Comparison of ENCODE assay signal across 1 cellular context in the genomic region with DNA sequence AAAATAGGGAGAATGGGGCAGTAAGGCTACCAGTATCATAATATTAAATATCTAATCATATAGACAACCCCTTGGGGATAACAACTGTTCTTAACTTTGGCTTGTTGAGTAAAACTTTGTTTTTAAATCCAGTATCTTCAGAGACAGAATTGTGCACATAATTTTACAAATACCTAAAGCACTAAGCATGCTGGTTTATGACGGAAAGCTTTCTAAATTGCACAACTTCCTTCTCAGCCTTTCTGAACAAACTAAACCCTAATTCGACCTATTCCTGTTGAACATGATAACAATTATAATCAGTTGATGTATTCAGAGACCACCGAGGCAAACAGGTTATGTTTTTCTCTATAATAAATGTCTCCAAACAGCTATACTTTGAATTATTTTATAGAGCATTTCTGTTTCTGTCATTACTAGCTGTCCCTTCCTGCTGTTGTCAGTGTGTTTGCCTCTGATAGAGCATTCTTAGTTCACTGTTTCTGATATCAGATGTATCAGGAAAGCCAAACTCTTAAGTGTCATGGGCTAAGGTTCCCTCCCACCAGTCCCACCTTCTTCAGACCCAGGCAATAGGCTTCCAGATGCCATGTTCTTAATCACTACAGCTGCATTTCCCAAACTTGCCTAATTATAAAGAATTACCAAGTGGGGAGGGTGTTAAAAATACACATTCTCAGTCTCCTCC.
TF ChIP-seq lines count a peak whose summit lies in the region.

No MANE protein-coding gene starts in this region.

TF ChIP-seq in HepG2, 621 proteins besides CTCF, POLR2A, EP300 and RAD21:
- no peak for TF ChIP-seq ZNF142 (CRISPR knock-in tag; IDR thresholded peaks at IDR 0.05)
- TF ChIP-seq POLR2AphosphoS2 (IDR thresholded peaks at IDR 0.05; ENCODE audit: low read depth, low read length): no peak
- no peak for TF ChIP-seq ZNF704 (CRISPR knock-in tag; IDR thresholded peaks at IDR 0.05; ENCODE audit: borderline replicate concordance)
- TF ChIP-seq ZNF30 (CRISPR knock-in tag; IDR thresholded peaks at IDR 0.05): no peak
- peak; percentile 56 for TF ChIP-seq CEBPB (IDR thresholded peaks at IDR 0.05; ENCODE audit: borderline replicate concordance, low read depth, low read length)
- TF ChIP-seq KLF9 (CRISPR knock-in tag; IDR thresholded peaks at IDR 0.05; ENCODE audit: low read depth): no peak
- TF ChIP-seq, protein P1, sequence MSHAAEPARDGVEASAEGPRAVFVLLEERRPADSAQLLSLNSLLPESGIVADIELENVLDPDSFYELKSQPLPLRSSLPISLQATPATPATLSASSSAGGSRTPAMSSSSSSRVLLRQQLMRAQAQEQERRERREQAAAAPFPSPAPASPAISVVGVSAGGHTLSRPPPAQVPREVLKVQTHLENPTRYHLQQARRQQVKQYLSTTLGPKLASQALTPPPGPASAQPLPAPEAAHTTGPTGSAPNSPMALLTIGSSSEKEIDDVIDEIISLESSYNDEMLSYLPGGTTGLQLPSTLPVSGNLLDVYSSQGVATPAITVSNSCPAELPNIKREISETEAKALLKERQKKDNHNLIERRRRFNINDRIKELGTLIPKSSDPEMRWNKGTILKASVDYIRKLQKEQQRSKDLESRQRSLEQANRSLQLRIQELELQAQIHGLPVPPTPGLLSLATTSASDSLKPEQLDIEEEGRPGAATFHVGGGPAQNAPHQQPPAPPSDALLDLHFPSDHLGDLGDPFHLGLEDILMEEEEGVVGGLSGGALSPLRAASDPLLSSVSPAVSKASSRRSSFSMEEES (CRISPR knock-in tag; IDR thresholded peaks at IDR 0.05): no peak
